In the genomic region with DNA sequence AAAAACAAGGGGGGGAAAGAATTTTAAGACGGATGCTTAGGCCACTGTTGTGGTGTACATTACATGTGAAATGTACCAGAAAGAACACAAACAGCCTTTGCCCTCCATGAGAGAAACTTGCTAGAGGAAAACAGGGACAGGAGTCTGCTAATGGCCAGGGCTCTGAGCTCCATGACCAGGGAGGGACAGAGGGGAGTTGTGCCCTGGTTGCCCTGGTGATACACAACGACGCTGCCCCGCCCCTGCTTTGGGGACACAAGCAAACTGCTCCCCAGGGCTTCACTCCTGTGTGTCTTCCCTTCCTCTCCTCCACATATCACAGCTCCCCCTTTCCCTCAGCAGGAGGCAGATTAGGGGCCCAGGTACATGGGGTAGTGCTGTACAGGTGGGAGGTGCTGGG, we compare ENCODE assay signal across 21 cellular contexts. TPM values are rescaled to one million over a fixed set of nuclear protein-coding genes. Genes with fewer than 3 reads are reported as not detected.
"Had no signal": no experiment of that assay in that cellular context is flagged by ENCODE, and none has a peak within 500 bp of the region (broad histone marks: within the 10 kb centered on the region; RNA-seq: fewer than 3 reads in every experiment).

No MANE protein-coding gene starts in this region.

- H3K9me3 ChIP-seq: gastroesophageal sphincter, ovary, spleen, tibial artery, upper lobe of left lung, uterus had no signal

- H3K4me3 ChIP-seq: esophagus squamous epithelium, gastroesophageal sphincter, lung, ovary, spleen, tibial artery, upper lobe of left lung, uterus had no signal

- H3K36me3 ChIP-seq: esophagus squamous epithelium, gastroesophageal sphincter, ovary, spleen, tibial artery, upper lobe of left lung, uterus had no signal

- DNase-seq: effector memory CD8-positive, alpha-beta T cell; esophagus squamous epithelium; foreskin fibroblast; immature natural killer cell; left ventricle myocardium superior; mesenchymal stem cell; naive B cell; nucleus accumbens; ovary; right cardiac atrium; spleen; stimulated activated CD4-positive, alpha-beta T cell treated with anti-CD3 and anti-CD28 coated beads, Interleukin-15, amount 100 ng/mL, for 24 hours; stimulated activated CD4-positive, alpha-beta T cell treated with anti-CD3 and anti-CD28 coated beads, Interleukin-1b, Interleukin-23, amount 100 ng/mL, for 48 hours; stimulated activated CD4-positive, alpha-beta T cell treated with anti-CD3 and anti-CD28 coated beads, Interleukin-4, amount 100 ng/mL, for 24 hours; tibial artery; upper lobe of left lung; uterus had no signal

- H3K27me3 ChIP-seq: esophagus squamous epithelium, gastroesophageal sphincter, ovary, spleen, tibial artery, upper lobe of left lung, uterus had no signal

- H3K4me1 ChIP-seq: esophagus squamous epithelium, gastroesophageal sphincter, spleen, tibial artery, upper lobe of left lung, uterus had no signal

- H3K27ac ChIP-seq: esophagus squamous epithelium, gastroesophageal sphincter, ovary, spleen, tibial artery, upper lobe of left lung, uterus had no signal

- ATAC-seq: effector memory CD8-positive, alpha-beta T cell; gastroesophageal sphincter; left ventricle myocardium superior; right cardiac atrium; stimulated activated memory B cell treated with anti-CD40 and anti-IgM and Interleukin-4, amounts not matched to agents 10 μg/mL and 1 μg/mL and 100 μg/mL, for 72 hours had no signal

RNA-seq across cellular contexts. Expression of a gene that starts 36.2 kb away (rescaled TPM):
- polyA plus RNA-seq: keratinocyte had no signal
